ENCODE assay signal across 29 cellular contexts in genomic region chrX:116605576-116605975, GRCh38.
"Had no signal": no experiment of that assay in that cellular context is flagged by ENCODE, and none has a peak within 500 bp of the region (broad histone marks: within the 10 kb centered on the region; RNA-seq: fewer than 3 reads in every experiment).

No MANE protein-coding gene starts in this region.

- H3K9me3 Mint-ChIP-seq: nephron; neural progenitor cell; stimulated activated memory B cell treated with anti-CD40 and anti-IgM and Interleukin-4, amounts not matched to agents 10 μg/mL and 1 μg/mL and 100 μg/mL, for 72 hours; stimulated activated naive CD8-positive, alpha-beta T cell treated with anti-CD3 and anti-CD28 coated beads, Interleukin-15, amount 100 ng/mL, for 72 hours; type B pancreatic cell had no signal

- DNase-seq: naive thymus-derived CD4-positive, alpha-beta T cell; natural killer cell; occipital lobe; ovary; psoas muscle; right cardiac atrium; stimulated activated CD4-positive, alpha-beta T cell treated with anti-CD3 and anti-CD28 coated beads, Interleukin-12 subunit alpha, Interleukin-12 subunit beta, amount 100 ng/mL, for 4 hours; stimulated activated CD4-positive, alpha-beta T cell treated with anti-CD3 and anti-CD28 coated beads, Interleukin-1b, Interleukin-23, amount 100 ng/mL, for 48 hours; stimulated activated CD4-positive, alpha-beta T cell treated with anti-CD3 and anti-CD28 coated beads, Interleukin-4, amount 100 ng/mL, for 1 hour; stimulated activated CD4-positive, alpha-beta T cell treated with anti-CD3 and anti-CD28 coated beads, Interleukin-4, amount 100 ng/mL, for 4 hours; stimulated activated CD8-positive, alpha-beta memory T cell treated with anti-CD3 and anti-CD28 coated beads, Interleukin-4, amount 100 ng/mL, for 48 hours; stimulated activated naive CD4-positive, alpha-beta T cell; stimulated activated naive CD8-positive, alpha-beta T cell treated with anti-CD3 and anti-CD28 coated beads, Interleukin-15, amount 100 ng/mL, for 72 hours; stimulated activated naive CD8-positive, alpha-beta T cell treated with anti-CD3 and anti-CD28 coated beads, Interleukin-15, Interleukin-2, amounts not matched to agents 100 U/mL and 50 U/mL, for 24 hours; substantia nigra; testis; tibial artery; transverse colon; upper lobe of right lung; uterus had no signal

- H3K4me1 Mint-ChIP-seq: naive thymus-derived CD4-positive, alpha-beta T cell; natural killer cell; nephron; neural progenitor cell; stimulated activated memory B cell treated with anti-CD40 and anti-IgM and Interleukin-4, amounts not matched to agents 10 μg/mL and 1 μg/mL and 100 μg/mL, for 72 hours; stimulated activated naive CD8-positive, alpha-beta T cell treated with anti-CD3 and anti-CD28 coated beads, Interleukin-15, amount 100 ng/mL, for 72 hours had no signal

- H3K4me3 Mint-ChIP-seq: naive thymus-derived CD4-positive, alpha-beta T cell; natural killer cell; nephron; neural progenitor cell; stimulated activated memory B cell treated with anti-CD40 and anti-IgM and Interleukin-4, amounts not matched to agents 10 μg/mL and 1 μg/mL and 100 μg/mL, for 72 hours; stimulated activated naive CD8-positive, alpha-beta T cell treated with anti-CD3 and anti-CD28 coated beads, Interleukin-15, amount 100 ng/mL, for 72 hours; type B pancreatic cell had no signal

- H3K27me3 Mint-ChIP-seq: naive thymus-derived CD4-positive, alpha-beta T cell; progenitor cell of endocrine pancreas; stimulated activated memory B cell treated with anti-CD40 and anti-IgM and Interleukin-4, amounts not matched to agents 10 μg/mL and 1 μg/mL and 100 μg/mL, for 72 hours; stimulated activated naive CD8-positive, alpha-beta T cell treated with anti-CD3 and anti-CD28 coated beads, Interleukin-15, amount 100 ng/mL, for 72 hours; type B pancreatic cell had no signal

- ATAC-seq: naive thymus-derived CD4-positive, alpha-beta T cell; natural killer cell; psoas muscle; right cardiac atrium; right lobe of liver; stimulated activated memory B cell treated with anti-CD40 and anti-IgM and Interleukin-4, amounts not matched to agents 10 μg/mL and 1 μg/mL and 100 μg/mL, for 72 hours; stimulated activated naive CD8-positive, alpha-beta T cell treated with anti-CD3 and anti-CD28 coated beads, Interleukin-15, amount 100 ng/mL, for 72 hours; stimulated activated naive CD8-positive, alpha-beta T cell treated with anti-CD3 and anti-CD28 coated beads, Interleukin-15, Interleukin-2, amounts not matched to agents 100 U/mL and 50 U/mL, for 24 hours; upper lobe of right lung had no signal

- H3K4me1 ChIP-seq: neural progenitor cell, parathyroid adenoma, psoas muscle, right lobe of liver, suprapubic skin, testis, tibial artery, transverse colon, upper lobe of right lung, uterus had no signal

- H3K27ac ChIP-seq: neural progenitor cell, ovary, parathyroid adenoma, psoas muscle, right lobe of liver, skin epidermis, suprapubic skin, testis, tibial artery, transverse colon, upper lobe of right lung, uterus had no signal

- H3K27me3 ChIP-seq: neural progenitor cell, ovary, right lobe of liver, suprapubic skin, testis, tibial artery, transverse colon, upper lobe of right lung, uterus had no signal

- H3K36me3 ChIP-seq: neural progenitor cell, ovary, right lobe of liver, suprapubic skin, tibial artery, transverse colon, upper lobe of right lung, uterus had no signal

- H3K36me3 Mint-ChIP-seq: naive thymus-derived CD4-positive, alpha-beta T cell; natural killer cell; neural progenitor cell; stimulated activated memory B cell treated with anti-CD40 and anti-IgM and Interleukin-4, amounts not matched to agents 10 μg/mL and 1 μg/mL and 100 μg/mL, for 72 hours; type B pancreatic cell had no signal

- H3K9me3 ChIP-seq: ovary, psoas muscle, right lobe of liver, suprapubic skin, testis, transverse colon, upper lobe of right lung, uterus had no signal

- H3K27ac Mint-ChIP-seq: naive thymus-derived CD4-positive, alpha-beta T cell; natural killer cell; nephron; neural progenitor cell; progenitor cell of endocrine pancreas; stimulated activated memory B cell treated with anti-CD40 and anti-IgM and Interleukin-4, amounts not matched to agents 10 μg/mL and 1 μg/mL and 100 μg/mL, for 72 hours; stimulated activated naive CD8-positive, alpha-beta T cell treated with anti-CD3 and anti-CD28 coated beads, Interleukin-15, amount 100 ng/mL, for 72 hours; type B pancreatic cell had no signal

- H3K4me3 ChIP-seq: neural progenitor cell, ovary, psoas muscle, right lobe of liver, skin epidermis, suprapubic skin, testis, tibial artery, transverse colon, upper lobe of right lung, uterus had no signal
